Comparison of ENCODE assay signal across 11 cellular contexts in genomic region chr9:134585746-134586706, GRCh38. TPM values are rescaled to one million over a fixed set of nuclear protein-coding genes. Genes with fewer than 3 reads are reported as not detected.
A peak's percentile ranks its signal among the peaks of the same experiment; 100 is the strongest.
DNase-seq lines count a peak whose midpoint lies in the region; ATAC-seq and TF ChIP-seq lines count a peak whose summit lies in the region.
"Had no signal": no experiment of that assay in that cellular context is flagged by ENCODE, and none has a peak within 500 bp of the region (broad histone marks: within the 10 kb centered on the region; RNA-seq: fewer than 3 reads in every experiment).

No MANE protein-coding gene starts in this region.

- H3K4me1 ChIP-seq in mesendoderm (ENCODE audit: control insufficient read depth, low read depth, low read length), result peaks cover 11% of the 10 kb centered on the region
- H3K4me1 ChIP-seq in body of pancreas, result no peaks in the 10 kb centered on the region
- H3K4me1 ChIP-seq: parathyroid adenoma had no signal

- H3K4me3 ChIP-seq in astrocyte of the cerebellum (ENCODE audit: low read depth, low read length) (no peak overlapping the region), mesendoderm (ENCODE audit: low read length) (no peak overlapping the region), body of pancreas (no peak overlapping the region)

- no peak overlapping the region for H2BK120ac ChIP-seq in mesendoderm (ENCODE audit: low read depth, low read length)

- no peak overlapping the region for H3K18ac ChIP-seq in mesendoderm (ENCODE audit: low read length)

- H4K8ac ChIP-seq in mesendoderm (ENCODE audit: low read depth, low read length), result no peak overlapping the region

- H3K23ac ChIP-seq in mesendoderm (ENCODE audit: low read length), result no peak overlapping the region

- H4K5ac ChIP-seq in mesendoderm (ENCODE audit: low read length), result no peak overlapping the region

- peak overlapping the region; percentile 57 for H3K56ac ChIP-seq in mesendoderm (ENCODE audit: low read length)

- H3K9ac ChIP-seq in mesendoderm (ENCODE audit: low read length), result no peak overlapping the region
- H3K9ac ChIP-seq: parathyroid adenoma had no signal

- H3K27me3 ChIP-seq in mesendoderm (ENCODE audit: insufficient read depth, low read length, poor library complexity) (no peaks in the 10 kb centered on the region), body of pancreas (peaks cover 0 to 3% of the 10 kb centered on the region in 2 donors)

- WGBS in mesendoderm (ENCODE audit: extremely low coverage, insufficient coverage, low lambda C conversion rate), result no CpG with 5 or more reads among the region's 28 CpGs
- 60 to 72% methylated on average over 13 to 26 of the region's 28 CpGs for whole genome bisulfite sequencing in body of pancreas, 2 donors

- no peaks in the 10 kb centered on the region for H3K9me3 ChIP-seq in body of pancreas

- DNase-seq in AG20443 (ENCODE audit: low spot score) (peak; percentile 96), M059J (ENCODE audit: low read depth) (peak; percentile 87), astrocyte of the cerebellum (ENCODE audit: low read depth) (no peak), mesendoderm (peak; percentile 71), midbrain (lab: John Stamatoyannopoulos, UW) (no peak), body of pancreas (no peak), NCI-H1436 treated with DMSO at 0.1 percent for 48 hours (lab: John Stamatoyannopoulos, UW) (no peak), HT-29 (ENCODE audit: low spot score) (no peak)
- DNase-seq: central memory CD4-positive, alpha-beta T cell; Kasumi-1 had no signal

- in situ Hi-C loops in astrocyte of the cerebellum (cut with HindIII; ENCODE audit: low sequenced_read_pairs), result no loop called here

- TF ChIP-seq POLR2A in body of pancreas (IDR thresholded peaks at IDR 0.05), result no peak

- no peak for ATAC-seq in body of pancreas

- H3K79me1 ChIP-seq in mesendoderm (ENCODE audit: low read length), result no peaks in the 10 kb centered on the region

- H3K36me3 ChIP-seq in mesendoderm (ENCODE audit: control insufficient read depth, insufficient read depth, low read length) (no peaks in the 10 kb centered on the region), body of pancreas (replicated peaks in 1 of 2; ENCODE audit: insufficient read depth in 1 of 2, low read depth in 2 of 2) (no peaks in the 10 kb centered on the region)

- intact Hi-C loops in body of pancreas (cut with DNase I), result no loop called here

- no peak overlapping the region for H2BK15ac ChIP-seq in mesendoderm (replicated peaks; ENCODE audit: low read depth)

- no peak overlapping the region for H3K4me2 ChIP-seq in mesendoderm (ENCODE audit: low read length)

- H2BK5ac ChIP-seq in mesendoderm (ENCODE audit: low read length), result no peak overlapping the region

- no peak overlapping the region for H3K4ac ChIP-seq in mesendoderm (ENCODE audit: low read depth, low read length)

- H3K27ac ChIP-seq in mesendoderm (ENCODE audit: low read depth, low read length), result no peak overlapping the region
- no peak overlapping the region for H3K27ac ChIP-seq in body of pancreas
- H3K27ac ChIP-seq: parathyroid adenoma had no signal

- no peaks in the 10 kb centered on the region for H3K79me2 ChIP-seq in mesendoderm (ENCODE audit: control insufficient read depth, insufficient read depth, low read length)
- H3K79me2 ChIP-seq: parathyroid adenoma had no signal

- H2AK5ac ChIP-seq in mesendoderm (ENCODE audit: low read length), result no peak overlapping the region

- TF ChIP-seq CTCF in astrocyte of the cerebellum (IDR thresholded peaks at IDR 0.05; ENCODE audit: low read depth, low read length, missing control alignments) (peak; percentile 46), body of pancreas (IDR thresholded peaks at IDR 0.05) (no peak)

RNA-seq across cellular contexts. Expression of gene COL5A1, which starts 55.6 kb away (rescaled TPM):
- 164 and 277 TPM in 2 replicates for total RNA-seq in M059J (2014; rRNA removed; shearing (Covaris generic))
- polyA plus RNA-seq in mesendoderm (2013, experiment 1 of 2), result 23.5 TPM
- polyA plus RNA-seq in mesendoderm (2013, experiment 2 of 2), result 21.5 TPM
- total RNA-seq in body of pancreas, result 10 to 100 TPM in 1 of 2 donors, 1 to 10 TPM in 1; 7.0 to 14.5 TPM
- 0.43 TPM in 1 of 2 replicates, not detected in the other for total RNA-seq in HT-29 (2014; rRNA removed; shearing (Covaris generic))

Comparison
In these comparisons a context has a peak if more than half of its experiments do, and no peak if none do; other contexts are left out.
1. DNase-seq: peak in AG20443 (single experiment), M059J (single experiment) and mesendoderm (single experiment); none in astrocyte of the cerebellum (single experiment), midbrain (single experiment), body of pancreas (0 of 4), NCI-H1436 treated with DMSO at 0.1 percent for 48 hours (single experiment) and HT-29 (single experiment).
2. RNA of gene COL5A1, which starts 55.6 kb away (total RNA-seq): 164 to 277 TPM in M059J; 7.0 to 14.5 TPM in body of pancreas and 0.43 TPM in HT-29; every median in the first group is over 10 times any median in the second.